Comparison of ENCODE assay signal across 1 cellular context in the genomic region with DNA sequence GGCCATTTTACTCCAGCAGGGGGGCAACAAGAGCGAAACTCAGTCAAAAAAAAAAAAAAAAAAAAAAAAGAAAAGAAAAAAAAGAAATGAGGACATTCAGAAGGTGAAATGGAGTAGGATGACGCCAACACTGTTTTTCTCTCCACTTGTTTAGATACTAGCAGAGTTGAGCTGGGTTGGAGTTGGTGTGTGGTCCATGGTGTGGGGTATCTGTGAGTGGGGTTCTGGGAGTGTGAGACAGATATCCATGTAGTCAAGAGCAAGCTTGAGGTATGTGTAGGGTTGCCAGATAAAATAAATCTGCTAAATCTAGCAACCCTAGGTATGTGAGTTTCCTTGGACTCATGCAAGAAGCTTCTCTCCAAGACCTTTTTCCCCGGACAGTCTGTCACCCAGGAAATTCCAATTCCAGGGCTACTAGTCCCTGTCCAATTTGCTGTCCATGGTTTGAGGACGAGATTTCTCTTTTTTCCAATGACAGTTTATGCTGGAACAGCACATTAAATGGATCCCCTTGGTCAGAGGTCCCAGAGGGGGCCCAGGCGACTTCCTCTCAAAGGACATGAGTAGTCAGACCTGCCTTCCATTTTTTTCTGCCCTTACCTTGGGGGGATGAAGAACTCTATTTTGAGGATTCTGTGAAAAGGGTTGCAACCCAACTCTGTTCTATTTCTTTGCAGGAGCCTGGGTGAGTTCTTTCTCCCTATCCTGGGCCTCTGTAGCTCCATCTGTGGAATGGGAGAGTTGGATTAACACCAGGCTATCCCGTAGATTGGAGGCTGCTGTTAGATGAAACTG.
TF ChIP-seq lines count a peak whose summit lies in the region.

No MANE protein-coding gene starts in this region.

TF ChIP-seq in HepG2, 621 proteins besides CTCF, POLR2A, EP300 and RAD21:
- TF ChIP-seq CCAR2 (optimal IDR thresholded peaks at IDR 0.05; ENCODE audit: low read depth, low read length) (no peak), ZNF629 (CRISPR knock-in tag; conservative IDR thresholded peaks at IDR 0.05) (peak; percentile 73), REL (CRISPR knock-in tag; conservative IDR thresholded peaks at IDR 0.05) (0 out of 2 replicates have a peak, but pooled peaks have one; percentile 3)
